8 cellular contexts compared by ENCODE assay signal in genomic region chr2:96063074-96063899, GRCh38. TPM values are rescaled to one million over a fixed set of nuclear protein-coding genes. Genes with fewer than 3 reads are reported as not detected.
DNase-seq lines count a peak whose midpoint lies in the region; ATAC-seq, FAIRE-seq and TF ChIP-seq lines count a peak whose summit lies in the region.
"Not testable (repeated sequence)": the region's sequence is repeated elsewhere in the genome, so short reads cannot be mapped to it uniquely, and the experiment has no call there.

No MANE protein-coding gene starts in this region.

- H3K9me3 ChIP-seq in T-helper 17 cell (ENCODE audit: control insufficient read depth, low read length, poor library complexity, severe bottlenecking); tibial nerve: not testable (repeated sequence)

- not testable (repeated sequence) for TF ChIP-seq POLR2A in tibial nerve (IDR thresholded peaks at IDR 0.05)

- H3K27me3 Mint-ChIP-seq in T-helper 17 cell = not testable (repeated sequence)

- not testable (repeated sequence) for FAIRE-seq in D721Med (lab: Jason Lieb, UNC)

- not testable (repeated sequence) for H3K4me3 Mint-ChIP-seq in T-helper 17 cell

- H3K36me3 ChIP-seq in tibial nerve = not testable (repeated sequence)

- WGBS in tibial nerve, 2 donors = 87 to 88% methylated on average over 3 of the region's 12 CpGs

- not testable (repeated sequence) for H3K27ac Mint-ChIP-seq in T-helper 17 cell

- H3K4me3 ChIP-seq in fibroblast of mammary gland (ENCODE audit: control insufficient read depth, low read depth, low read length); tibial nerve: not testable (repeated sequence)

- not testable (repeated sequence) for DNase-seq in D721Med (ENCODE audit: insufficient read length, low spot score); T-helper 17 cell; tibial nerve (ENCODE audit: low spot score in 2 of 2)
- DNase-seq in HS-27A (ENCODE audit: low read depth) (peak; percentile 69), astrocyte of the hippocampus (ENCODE audit: low read depth, low spot score) (peak; percentile 60), fibroblast of mammary gland (ENCODE audit: low read depth) (peak; percentile 78), left colon (peak in 1 of 2 donors; percentile 26), pons (ENCODE audit: low spot score) (peak; percentile 90)

- H3K27ac ChIP-seq in tibial nerve = peak overlapping the region in 1 of 4 donors; percentile 13

- not testable (repeated sequence) for H3K4me1 Mint-ChIP-seq in T-helper 17 cell

- H3K36me3 Mint-ChIP-seq in T-helper 17 cell (ENCODE audit: low read depth) = not testable (repeated sequence)

- not testable (repeated sequence) for H3K27me3 ChIP-seq in tibial nerve

- intact Hi-C loops in left colon (cut with DNase I, micrococcal nuclease) = loop anchor here in 1 of 2 donors (10.0 kb wide), 1 partner anchor 1632 kb away; no protein-coding TSS in a partner anchor

- ATAC-seq in T-helper 17 cell (peak; percentile 68), left colon (peak; percentile 76)

- TF ChIP-seq EP300 in tibial nerve (IDR thresholded peaks at IDR 0.05) = not testable (repeated sequence)

- TF ChIP-seq CTCF in D721Med (IDR thresholded peaks at IDR 0.05; ENCODE audit: insufficient read depth, missing control alignments) = peak; percentile 48
- TF ChIP-seq CTCF in fibroblast of mammary gland (conservative IDR thresholded peaks at IDR 0.05; ENCODE audit: control insufficient read depth, insufficient read depth, low read depth, low read length) = peak; percentile 37
- peak in 3 of 5 experiments; percentile 16 to 42 (median 25) for TF ChIP-seq CTCF in tibial nerve (IDR thresholded peaks at IDR 0.05)

- H3K4me1 ChIP-seq in tibial nerve = peaks cover 0 to 16% (median 0%) of the 10 kb centered on the region in 4 donors

RNA-seq across cellular contexts. Expression of gene GPAT2, which starts 28.6 kb away (rescaled TPM):
- total RNA-seq in T-helper 17 cell (1 to 10 TPM; 1.2 to 5.0 TPM), left colon (1 to 10 TPM; 3.0 to 5.3 TPM), tibial nerve (10 to 100 TPM in 1 of 4 donors, 1 to 10 TPM in 3; 4.2 to 12.4 (median 6.4) TPM)

RNA-seq across cellular contexts. Expression of gene ADRA2B, which starts 53.1 kb away (rescaled TPM):
- total RNA-seq in T-helper 17 cell = 1 to 10 TPM in 1 of 2 donors, under 1 TPM in 1; 0.85 to 2.8 TPM
- under 1 TPM; 0.12 to 0.84 TPM for total RNA-seq in left colon
- total RNA-seq in tibial nerve = 1 to 10 TPM; 2.1 to 5.0 (median 4.7) TPM
